8 cellular contexts compared by ENCODE assay signal in the genomic region with DNA sequence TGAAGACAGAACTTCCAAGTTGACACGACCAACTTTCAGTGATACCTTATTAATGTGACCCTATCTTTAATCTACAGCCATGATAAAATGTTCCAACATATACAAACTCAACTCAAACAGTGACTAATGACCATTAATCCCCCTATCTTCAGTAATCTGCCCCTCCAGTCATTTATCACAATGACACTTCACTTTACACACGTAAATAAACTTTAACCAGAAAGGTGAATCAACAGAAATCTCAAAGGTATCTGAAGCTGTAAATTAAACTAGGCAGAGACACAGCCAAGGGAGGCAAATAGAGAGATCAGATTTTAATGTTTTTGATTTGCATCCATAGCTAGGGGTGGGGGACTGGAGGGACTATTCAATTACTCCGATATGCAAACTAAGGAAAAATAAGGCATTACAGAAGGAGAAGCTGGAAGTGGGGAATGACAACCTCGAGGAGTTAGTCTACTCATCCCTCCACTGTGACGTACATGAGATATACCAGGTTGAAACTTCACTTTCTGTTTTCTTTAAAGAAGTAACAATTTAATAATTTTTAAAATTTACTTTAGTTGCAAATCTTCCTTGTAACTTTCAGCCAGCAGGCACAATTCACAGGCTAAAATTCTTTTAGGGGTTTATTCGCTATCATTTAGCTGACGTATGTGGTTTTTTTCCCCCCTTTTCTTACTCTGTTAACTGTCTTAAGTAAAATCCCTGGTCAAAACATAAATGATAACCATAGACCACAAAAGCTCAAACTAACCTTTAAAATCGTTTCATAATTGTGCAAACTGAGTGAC.
A peak's percentile ranks its signal among the peaks of the same experiment; 100 is the strongest.
DNase-seq lines count a peak whose midpoint lies in the region; ATAC-seq and TF ChIP-seq lines count a peak whose summit lies in the region.

No MANE protein-coding gene starts in this region.

- H3K4me3 ChIP-seq in AG04450 (ENCODE audit: low read depth, low read length) (peak overlapping the region; percentile 82), MG63 (peak overlapping the region; percentile 59), duodenal mucosa (ENCODE audit: low read depth in 1 of 2, low read length in 2 of 2) (peak overlapping the region; percentile 72 to 74), neural cell (ENCODE audit: low read length) (peak overlapping the region; percentile 87)

- TF ChIP-seq CTCF in AG04450 (IDR thresholded peaks at IDR 0.05; ENCODE audit: low read depth, low read length) (no peak), neural cell (IDR thresholded peaks at IDR 0.05; ENCODE audit: poor library complexity, severe bottlenecking) (no peak)

- H3F3A ChIP-seq in neural cell (ENCODE audit: insufficient read depth, low read length, poor library complexity, severe bottlenecking): no peaks in the 10 kb centered on the region

- peak overlapping the region in 1 of 2 donors; percentile 35 for H3K9ac ChIP-seq in duodenal mucosa (ENCODE audit: low read depth in 1 of 2, low read length in 2 of 2)
- H3K9ac ChIP-seq in neural cell (ENCODE audit: low read length): peak overlapping the region; percentile 70

- H3K4me1 ChIP-seq in duodenal mucosa (ENCODE audit: control insufficient read depth in 1 of 2, insufficient read depth in 2 of 2, low read length in 2 of 2): peaks cover 0 to 17% of the 10 kb centered on the region in 2 donors

- DNase-seq in AG04450 (ENCODE audit: low read depth, low spot score): no peak
- DNase-seq in MG63: no peak
- DNase-seq in CD1c-positive myeloid dendritic cell (ENCODE audit: extremely low spot score): no peak
- DNase-seq in GM19238 (ENCODE audit: insufficient read length, low spot score): no peak

- H3K9me2 ChIP-seq in neural cell (ENCODE audit: insufficient read depth, low read length): no peaks in the 10 kb centered on the region

- H4K20me1 ChIP-seq in neural cell (ENCODE audit: insufficient read depth): peaks cover 22% of the 10 kb centered on the region

- no peaks in the 10 kb centered on the region for H3K36me3 ChIP-seq in MG63
- no peaks in the 10 kb centered on the region for H3K36me3 ChIP-seq in duodenal mucosa (ENCODE audit: control insufficient read depth in 1 of 2, insufficient read depth in 2 of 2, low read length in 2 of 2)
- no peaks in the 10 kb centered on the region for H3K36me3 ChIP-seq in neural cell (ENCODE audit: insufficient read depth, low read length)

- H2AFZ ChIP-seq in neural cell (ENCODE audit: low read depth, low read length): no peak overlapping the region

- H3K4me2 ChIP-seq in neural cell (ENCODE audit: low read length): peak overlapping the region; percentile 56

- no peak for TF ChIP-seq RAD21 in neural cell (conservative IDR thresholded peaks at IDR 0.05)

- peaks cover 68% of the 10 kb centered on the region for H3K79me2 ChIP-seq in neural cell (replicated peaks; ENCODE audit: insufficient read depth, low read length)

- H3K9me3 ChIP-seq in AG04450 (ENCODE audit: control insufficient read depth, insufficient read depth, low read length): no peaks in the 10 kb centered on the region; the same call in 1 of the 2 replicates
- H3K9me3 ChIP-seq in MG63: no peaks in the 10 kb centered on the region
- no peaks in the 10 kb centered on the region for H3K9me3 ChIP-seq in duodenal mucosa (ENCODE audit: control insufficient read depth in 1 of 2, low read length in 2 of 2)
- no peaks in the 10 kb centered on the region for H3K9me3 ChIP-seq in neural cell (ENCODE audit: low read length)

- H3K27ac ChIP-seq in AG04450 (ENCODE audit: low read depth, low read length) (no peak overlapping the region), duodenal mucosa (ENCODE audit: low read depth, low read length) (no peak overlapping the region), neural cell (ENCODE audit: low read length) (no peak overlapping the region)

- CTCF ChIA-PET in AG04450 (lab: Charles Lee): interaction anchor here (1.0 to 2.6 kb wide), 9 partner anchors 9 to 371 kb away, joined by 3 to 13 read pairs (median 5); no protein-coding TSS in a partner anchor

- TF ChIP-seq EP300 in neural cell (conservative IDR thresholded peaks at IDR 0.05; ENCODE audit: poor library complexity, severe bottlenecking): no peak

- POLR2A ChIA-PET in AG04450 (lab: Yijun Ruan, JAX): interaction anchor here (0.6 to 0.8 kb wide), 3 partner anchors 96 to 1750 kb away, joined by 3 to 4 read pairs (median 3); no protein-coding TSS in a partner anchor

- H3K27me3 ChIP-seq in AG04450 (ENCODE audit: control insufficient read depth, insufficient read depth, low read length): no peaks in the 10 kb centered on the region
- no peaks in the 10 kb centered on the region for H3K27me3 ChIP-seq in MG63
- no peaks in the 10 kb centered on the region for H3K27me3 ChIP-seq in duodenal mucosa (ENCODE audit: control insufficient read depth in 1 of 2, insufficient read depth in 2 of 2, low read length in 2 of 2)
- peaks cover 5% of the 10 kb centered on the region for H3K27me3 ChIP-seq in neural cell (ENCODE audit: insufficient read depth, low read depth, low read length)

- ATAC-seq in GM19395 (IDR thresholded peaks at IDR 0.05; ENCODE audit: unreplicated experiment) (no peak), GM21367 (IDR thresholded peaks at IDR 0.05; ENCODE audit: unreplicated experiment) (no peak)

TF ChIP-seq in neural cell, 6 proteins besides CTCF, POLR2A, EP300 and RAD21:
- TF ChIP-seq, protein P1, sequence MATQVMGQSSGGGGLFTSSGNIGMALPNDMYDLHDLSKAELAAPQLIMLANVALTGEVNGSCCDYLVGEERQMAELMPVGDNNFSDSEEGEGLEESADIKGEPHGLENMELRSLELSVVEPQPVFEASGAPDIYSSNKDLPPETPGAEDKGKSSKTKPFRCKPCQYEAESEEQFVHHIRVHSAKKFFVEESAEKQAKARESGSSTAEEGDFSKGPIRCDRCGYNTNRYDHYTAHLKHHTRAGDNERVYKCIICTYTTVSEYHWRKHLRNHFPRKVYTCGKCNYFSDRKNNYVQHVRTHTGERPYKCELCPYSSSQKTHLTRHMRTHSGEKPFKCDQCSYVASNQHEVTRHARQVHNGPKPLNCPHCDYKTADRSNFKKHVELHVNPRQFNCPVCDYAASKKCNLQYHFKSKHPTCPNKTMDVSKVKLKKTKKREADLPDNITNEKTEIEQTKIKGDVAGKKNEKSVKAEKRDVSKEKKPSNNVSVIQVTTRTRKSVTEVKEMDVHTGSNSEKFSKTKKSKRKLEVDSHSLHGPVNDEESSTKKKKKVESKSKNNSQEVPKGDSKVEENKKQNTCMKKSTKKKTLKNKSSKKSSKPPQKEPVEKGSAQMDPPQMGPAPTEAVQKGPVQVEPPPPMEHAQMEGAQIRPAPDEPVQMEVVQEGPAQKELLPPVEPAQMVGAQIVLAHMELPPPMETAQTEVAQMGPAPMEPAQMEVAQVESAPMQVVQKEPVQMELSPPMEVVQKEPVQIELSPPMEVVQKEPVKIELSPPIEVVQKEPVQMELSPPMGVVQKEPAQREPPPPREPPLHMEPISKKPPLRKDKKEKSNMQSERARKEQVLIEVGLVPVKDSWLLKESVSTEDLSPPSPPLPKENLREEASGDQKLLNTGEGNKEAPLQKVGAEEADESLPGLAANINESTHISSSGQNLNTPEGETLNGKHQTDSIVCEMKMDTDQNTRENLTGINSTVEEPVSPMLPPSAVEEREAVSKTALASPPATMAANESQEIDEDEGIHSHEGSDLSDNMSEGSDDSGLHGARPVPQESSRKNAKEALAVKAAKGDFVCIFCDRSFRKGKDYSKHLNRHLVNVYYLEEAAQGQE (IDR thresholded peaks at IDR 0.05; ENCODE audit: borderline replicate concordance): no peak
- TF ChIP-seq EZH2 (IDR thresholded peaks at IDR 0.05; ENCODE audit: borderline replicate concordance, insufficient read depth, low read length, poor library complexity, severe bottlenecking) (no peak), SMC3 (conservative IDR thresholded peaks at IDR 0.05; ENCODE audit: poor library complexity) (no peak), POLR2AphosphoS5 (IDR thresholded peaks at IDR 0.05) (no peak), TAF1 (IDR thresholded peaks at IDR 0.05; ENCODE audit: low read depth) (no peak), MXI1 (conservative IDR thresholded peaks at IDR 0.05; ENCODE audit: poor library complexity, severe bottlenecking) (no peak)
